17 cellular contexts compared by ENCODE assay signal in the genomic region with DNA sequence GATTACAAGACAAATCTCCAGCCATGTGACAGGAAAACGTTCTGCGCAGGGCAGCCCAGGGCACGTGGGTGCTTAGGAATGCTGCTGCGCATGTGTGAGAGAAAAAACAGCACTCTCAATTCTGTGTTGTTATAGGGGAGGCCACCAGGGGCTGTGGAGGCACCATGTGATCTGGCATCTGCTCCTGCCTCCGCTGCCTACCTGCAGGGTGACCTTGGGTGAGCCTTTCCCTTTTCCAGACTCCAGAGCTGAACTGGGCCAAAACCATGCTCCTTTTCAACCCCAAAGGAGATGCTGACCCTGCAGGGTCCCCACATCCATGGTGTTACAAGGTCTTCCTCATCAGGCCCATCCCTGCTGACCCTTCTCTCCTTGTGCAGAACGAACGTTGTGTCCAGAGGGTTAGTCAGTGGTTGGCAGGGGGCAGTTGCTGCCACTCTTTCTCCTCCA.
A peak's percentile ranks its signal among the peaks of the same experiment; 100 is the strongest.
DNase-seq lines count a peak whose midpoint lies in the region; ATAC-seq, FAIRE-seq and TF ChIP-seq lines count a peak whose summit lies in the region.
"Had no signal": no experiment of that assay in that cellular context is flagged by ENCODE, and none has a peak within 500 bp of the region (broad histone marks: within the 10 kb centered on the region; RNA-seq: fewer than 3 reads in every experiment).

No MANE protein-coding gene starts in this region.

- FAIRE-seq in HepG2 (lab: Jason Lieb, UNC): no peak
- FAIRE-seq: colon had no signal

- peaks cover 24% of the 10 kb centered on the region for H3K4me1 Mint-ChIP-seq in WTC11

- no peak overlapping the region for H3K4me2 ChIP-seq in HepG2 (ENCODE audit: low read depth, low read length)
- H3K4me2 ChIP-seq in mammary epithelial cell (ENCODE audit: insufficient read depth, low read depth, low read length): no peak overlapping the region

- no TSS peak for BruUV-seq in HepG2 (replicated peaks; lab: Mats Ljungman, UMichigan)
- BruUV-seq in mammary epithelial cell (replicated peaks; lab: Mats Ljungman, UMichigan): no TSS peak

- no peak for TF ChIP-seq EP300 in HepG2 (IDR thresholded peaks at IDR 0.05; ENCODE audit: low read depth in 2 of 2, low read length in 2 of 2)
- no peak for TF ChIP-seq EP300 in HepG2 (CRISPR knock-in tag; IDR thresholded peaks at IDR 0.05; ENCODE audit: borderline replicate concordance)

- intact Hi-C loops in HepG2 (cut with micrococcal nuclease; ENCODE audit: unreplicated experiment): no loop called here
- intact Hi-C loops in right lobe of liver (cut with DNase I): loop anchor here in 1 of 2 donors (10.0 kb wide), 1 partner anchor 247 kb away; no protein-coding TSS in a partner anchor
- intact Hi-C loops in mammary epithelial cell (cut with micrococcal nuclease): no loop called here
- intact Hi-C loops in breast epithelium (cut with DNase I; ENCODE audit: low total_unique reads): no loop called here

- 28% methylated on average over 6 of the region's 7 CpGs for WGBS in HepG2 (ENCODE audit: low lambda C conversion rate)
- 86% methylated on average over 3 of the region's 7 CpGs for WGBS in right lobe of liver (ENCODE audit: insufficient coverage, low coverage, low lambda C conversion rate, missing lambda C conversion rate)
- 78% methylated on average over 7 of the region's 7 CpGs for WGBS in mammary epithelial cell (ENCODE audit: low coverage, missing lambda C conversion rate)

- TF ChIP-seq RAD21 in HepG2 (CRISPR knock-in tag; IDR thresholded peaks at IDR 0.05): no peak

- H3K27ac ChIP-seq in HepG2 (ENCODE audit: extremely low read length, insufficient read depth, low read length) (no peak overlapping the region), right lobe of liver (no peak overlapping the region), mammary epithelial cell (ENCODE audit: insufficient read depth, low read depth, low read length) (no peak overlapping the region), breast epithelium (no peak overlapping the region)
- H3K27ac ChIP-seq: adrenal gland, thoracic aorta had no signal

- in situ Hi-C loops in HepG2 (cut with HindIII; ENCODE audit: extremely low pct_ligation_motif_present, low pct_unique_long_range_greater_than_20kb): no loop called here
- in situ Hi-C loops in mammary epithelial cell (cut with MboI; ENCODE audit: low sequenced_read_pairs in 2 of 2): no loop called here

- peaks cover 27% of the 10 kb centered on the region for H3K4me1 ChIP-seq in HepG2 (ENCODE audit: insufficient read depth, low read length)
- H3K4me1 ChIP-seq in right lobe of liver: no peaks in the 10 kb centered on the region
- H3K4me1 ChIP-seq in mammary epithelial cell (ENCODE audit: insufficient read depth, low read length): peaks cover 14% of the 10 kb centered on the region
- no peaks in the 10 kb centered on the region for H3K4me1 ChIP-seq in breast epithelium
- H3K4me1 ChIP-seq: adrenal gland had no signal

- H3K36me3 ChIP-seq in HepG2 (replicated peaks in 1 of 2; ENCODE audit: control insufficient read depth in 1 of 2, insufficient read depth in 2 of 2, low read length in 2 of 2) (no peaks in the 10 kb centered on the region), right lobe of liver (no peaks in the 10 kb centered on the region), mammary epithelial cell (ENCODE audit: insufficient read depth, low read length) (no peaks in the 10 kb centered on the region), breast epithelium (no peaks in the 10 kb centered on the region)
- H3K36me3 ChIP-seq: adrenal gland, thoracic aorta had no signal

- ATAC-seq in HepG2: peak; percentile 78
- ATAC-seq in right lobe of liver: no peak
- peak; percentile 74 for ATAC-seq in WTC11
- ATAC-seq: activated CD4-positive, CD25-positive, alpha-beta regulatory T cell treated with anti-CD3 and anti-CD28 coated beads, Interleukin-2, amount 50 U/mL, for 24 hours; activated T-cell treated with anti-CD3 and anti-CD28 coated beads, Interleukin-2, amount 50 U/mL, for 72 hours; esophagus mucosa had no signal

- H3K4me3 Mint-ChIP-seq in WTC11: no peak overlapping the region
- H3K4me3 Mint-ChIP-seq: activated T-cell treated with anti-CD3 and anti-CD28 coated beads, Interleukin-2, amount 50 U/mL, for 72 hours had no signal

- peaks cover 8% of the 10 kb centered on the region; the same call in 1 of the 2 replicates for H3K27me3 Mint-ChIP-seq in WTC11 (ENCODE audit: low read depth)

- H3K79me2 ChIP-seq in HepG2 (ENCODE audit: insufficient read depth, low read length): no peaks in the 10 kb centered on the region
- no peaks in the 10 kb centered on the region for H3K79me2 ChIP-seq in mammary epithelial cell (ENCODE audit: insufficient read depth, low read length)

- no peak overlapping the region for H3K9ac ChIP-seq in HepG2 (ENCODE audit: insufficient read depth, low read depth, low read length)
- H3K9ac ChIP-seq in mammary epithelial cell (ENCODE audit: insufficient read depth, low read length): no peak overlapping the region

- no peaks in the 10 kb centered on the region for H3K36me3 Mint-ChIP-seq in WTC11

- no peak overlapping the region for H2AFZ ChIP-seq in HepG2 (ENCODE audit: low read length)
- no peak overlapping the region for H2AFZ ChIP-seq in mammary epithelial cell (ENCODE audit: low read depth, low read length)

- no peak overlapping the region; the same call in 1 of the 2 replicates for H3K27ac Mint-ChIP-seq in WTC11
- H3K27ac Mint-ChIP-seq: activated T-cell treated with anti-CD3 and anti-CD28 coated beads, Interleukin-2, amount 50 U/mL, for 72 hours had no signal

- CTCF ChIA-PET in HepG2 (lab: Yijun Ruan, JAX; ENCODE audit: low intra/inter-chr PET ratio, low total read pairs) (interaction anchor here (1.4 kb wide), 1 partner anchor 12 kb away, joined by 5 read pairs; no protein-coding TSS in a partner anchor), WTC11 (lab: Charles Lee) (interaction anchor here (0.9 kb wide), 1 partner anchor 13 kb away, joined by 6 read pairs; no protein-coding TSS in a partner anchor), mammary epithelial cell (lab: Charles Lee; ENCODE audit: low non-redundant PET) (no interaction called here)

- no peaks in the 10 kb centered on the region for H3K9me3 Mint-ChIP-seq in WTC11
- H3K9me3 Mint-ChIP-seq: activated T-cell treated with anti-CD3 and anti-CD28 coated beads, Interleukin-2, amount 50 U/mL, for 72 hours had no signal

- TF ChIP-seq POLR2A in HepG2 (IDR thresholded peaks at IDR 0.05; ENCODE audit: insufficient read depth in 1 of 2, low read depth in 2 of 2, low read length in 2 of 2) (no peak), right lobe of liver (IDR thresholded peaks at IDR 0.05) (no peak), breast epithelium (IDR thresholded peaks at IDR 0.05) (no peak)

- DNase-seq in HepG2 (ENCODE audit: low spot score) (peak; percentile 50), right lobe of liver (no peak), WTC11 (ENCODE audit: low spot score) (peak; percentile 33), kidney tubule cell (ENCODE audit: low spot score) (peak; percentile 45), mammary epithelial cell (no peak), CD1c-positive myeloid dendritic cell (ENCODE audit: extremely low spot score) (no peak), breast epithelium (ENCODE audit: low spot score in 2 of 2) (no peak), GM03348 (ENCODE audit: low spot score) (no peak)
- DNase-seq: activated T-cell treated with anti-CD3 and anti-CD28 coated beads, Interleukin-2, amount 50 U/mL, for 72 hours; DMS79; occipital lobe had no signal

- TF ChIP-seq CTCF in HepG2 (CRISPR knock-in tag; IDR thresholded peaks at IDR 0.05) (peak; percentile 9; the same call in 1 of the 2 replicates), right lobe of liver (IDR thresholded peaks at IDR 0.05) (no peak), WTC11 (IDR thresholded peaks at IDR 0.05) (no peak), mammary epithelial cell (conservative IDR thresholded peaks at IDR 0.05 in 1 of 2, IDR thresholded peaks at IDR 0.05 in 1 of 2; ENCODE audit: extremely low read depth in 1 of 2, insufficient read depth in 1 of 2, low read depth in 1 of 2, low read length in 2 of 2) (no peak), breast epithelium (IDR thresholded peaks at IDR 0.05) (no peak)

- no peak overlapping the region for H3K4me3 ChIP-seq in HepG2 (replicated peaks in 1 of 3; ENCODE audit: insufficient read depth in 1 of 3, low read depth in 2 of 3, low read length in 3 of 3)
- H3K4me3 ChIP-seq in right lobe of liver: no peak overlapping the region
- H3K4me3 ChIP-seq in mammary epithelial cell (replicated peaks in 1 of 3; ENCODE audit: insufficient read depth in 1 of 3, low read depth in 2 of 3, low read length in 3 of 3): no peak overlapping the region
- no peak overlapping the region for H3K4me3 ChIP-seq in breast epithelium
- H3K4me3 ChIP-seq: adrenal gland, lung, thoracic aorta had no signal

- dilution Hi-C loops in mammary epithelial cell (cut with HindIII; ENCODE audit: low sequenced_read_pairs): loop anchor here (10.0 kb wide), 1 partner anchor 267 kb away; no protein-coding TSS in a partner anchor

- H3K9me3 ChIP-seq in HepG2 (ENCODE audit: low read length) (no peaks in the 10 kb centered on the region), right lobe of liver (no peaks in the 10 kb centered on the region), mammary epithelial cell (replicated peaks; ENCODE audit: insufficient read depth, low read length) (no peaks in the 10 kb centered on the region), breast epithelium (no peaks in the 10 kb centered on the region)
- H3K9me3 ChIP-seq: adrenal gland, thoracic aorta had no signal

- no peaks in the 10 kb centered on the region for H4K20me1 ChIP-seq in HepG2 (ENCODE audit: insufficient read depth, low read length)
- H4K20me1 ChIP-seq in mammary epithelial cell (ENCODE audit: insufficient read depth, low read length): no peaks in the 10 kb centered on the region

- POLR2A ChIA-PET in HepG2 (lab: Yijun Ruan, JAX): no interaction called here
- POLR2A ChIA-PET in WTC11 (lab: Charles Lee): no interaction called here

- H3K27me3 ChIP-seq in HepG2 (ENCODE audit: control insufficient read depth in 1 of 2, insufficient read depth in 2 of 2, low read length in 2 of 2): peaks cover 0 to 15% of the 10 kb centered on the region in 2 experiments; a peak in 2 of 5 replicates
- H3K27me3 ChIP-seq in right lobe of liver: no peaks in the 10 kb centered on the region
- no peaks in the 10 kb centered on the region for H3K27me3 ChIP-seq in mammary epithelial cell (ENCODE audit: insufficient read depth, low read length)
- H3K27me3 ChIP-seq in breast epithelium: no peaks in the 10 kb centered on the region
- H3K27me3 ChIP-seq: adrenal gland had no signal

TF ChIP-seq in WTC11, 78 proteins besides CTCF, POLR2A, EP300 and RAD21 (continues in another document):
- TF ChIP-seq, protein P1, sequence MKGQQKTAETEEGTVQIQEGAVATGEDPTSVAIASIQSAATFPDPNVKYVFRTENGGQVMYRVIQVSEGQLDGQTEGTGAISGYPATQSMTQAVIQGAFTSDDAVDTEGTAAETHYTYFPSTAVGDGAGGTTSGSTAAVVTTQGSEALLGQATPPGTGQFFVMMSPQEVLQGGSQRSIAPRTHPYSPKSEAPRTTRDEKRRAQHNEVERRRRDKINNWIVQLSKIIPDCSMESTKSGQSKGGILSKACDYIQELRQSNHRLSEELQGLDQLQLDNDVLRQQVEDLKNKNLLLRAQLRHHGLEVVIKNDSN (CRISPR knock-in tag; IDR thresholded peaks at IDR 0.05): peak; percentile 63; the same call in 1 of the 2 replicates

Comparison
In these comparisons a context has a peak if more than half of its experiments do, and no peak if none do; other contexts are left out.
1. ATAC-seq: peak in HepG2 (single experiment) and WTC11 (single experiment); none in right lobe of liver (0 of 4).
2. DNase-seq: peak in HepG2 (single experiment), WTC11 (single experiment) and kidney tubule cell (single experiment); none in right lobe of liver (0 of 3), mammary epithelial cell (single experiment), CD1c-positive myeloid dendritic cell (single experiment), breast epithelium (0 of 2) and GM03348 (single experiment).